ENCODE assay signal across 9 cellular contexts in the genomic region with DNA sequence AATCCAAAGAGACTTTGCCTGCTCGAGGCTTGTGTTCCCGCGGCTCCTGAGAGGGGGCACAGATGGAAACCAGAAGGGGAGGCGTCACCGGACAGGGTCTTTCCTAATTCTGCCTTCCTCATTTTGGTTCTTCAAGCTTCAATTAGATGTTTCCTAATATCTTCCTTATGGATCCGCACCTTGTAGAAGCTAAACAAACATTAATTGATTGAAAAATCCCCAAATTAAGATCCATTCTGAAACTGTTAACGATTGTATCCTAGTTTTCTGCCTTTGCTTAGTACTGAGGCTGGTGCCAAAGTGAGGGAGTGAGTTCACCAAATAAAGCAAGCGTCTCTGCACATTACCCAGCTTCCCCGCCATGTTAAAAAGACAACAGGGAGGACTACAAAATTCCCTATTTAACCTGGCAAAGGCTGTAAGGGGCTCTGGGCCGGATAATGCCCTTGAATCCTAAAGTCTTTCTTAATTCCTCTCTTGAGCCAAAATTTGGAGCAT.
DNase-seq lines count a peak whose midpoint lies in the region; ATAC-seq and TF ChIP-seq lines count a peak whose summit lies in the region.
"Had no signal": no experiment of that assay in that cellular context is flagged by ENCODE, and none has a peak within 500 bp of the region (broad histone marks: within the 10 kb centered on the region; RNA-seq: fewer than 3 reads in every experiment).

No MANE protein-coding gene starts in this region.

- no peak overlapping the region for H3K4ac ChIP-seq in mesenchymal stem cell (ENCODE audit: low read depth in 1 of 2, low read length in 2 of 2)

- peaks cover 53% of the 10 kb centered on the region for H3K27me3 Mint-ChIP-seq in activated naive CD8-positive, alpha-beta T cell treated with anti-CD3 and anti-CD28 coated beads, Interleukin-2, amount 10 ng/mL, durations not matched to agents 7 days and 5 days

- no peak overlapping the region for H4K8ac ChIP-seq in mesenchymal stem cell (ENCODE audit: low read length)

- H3K27ac ChIP-seq in AG04450 (ENCODE audit: low read depth, low read length) (no peak overlapping the region), HCT116 (ENCODE audit: low read depth, low read length) (peak overlapping the region; percentile 6; the same call in 1 of the 2 replicates), mesenchymal stem cell (ENCODE audit: low read length, poor library complexity, severe bottlenecking) (no peak overlapping the region)
- no peak overlapping the region for H3K27ac ChIP-seq in effector memory CD4-positive, alpha-beta T cell (ENCODE audit: insufficient read depth, low read length, poor library complexity, severe bottlenecking)

- H3K9me2 ChIP-seq in HCT116 (ENCODE audit: insufficient read depth): no peaks in the 10 kb centered on the region

- WGBS in mesenchymal stem cell: 10% methylated on average over 10 of the region's 10 CpGs
- WGBS in lower leg skin, 2 donors: 5 to 7% methylated on average over 10 of the region's 10 CpGs

- RAD21 ChIA-PET in HCT116 (lab: Charles Lee; ENCODE audit: low non-redundant PET in 1 of 2, low total read pairs in 2 of 2, uncharacterized antibody in 2 of 2, unreplicated experiment in 2 of 2): no interaction called here

- H2AK5ac ChIP-seq in mesenchymal stem cell (ENCODE audit: low read length, severe bottlenecking): no peak overlapping the region

- H2BK12ac ChIP-seq in mesenchymal stem cell (ENCODE audit: low read length in 2 of 2): no peak overlapping the region

- ATAC-seq in HCT116: 0 out of 2 replicates have a peak, but pooled peaks have one; percentile 6
- no peak for ATAC-seq in activated naive CD8-positive, alpha-beta T cell treated with anti-CD3 and anti-CD28 coated beads, Interleukin-2, amount 10 ng/mL, durations not matched to agents 7 days and 5 days (ENCODE audit: low read depth)
- ATAC-seq in GM18502 (IDR thresholded peaks at IDR 0.05; ENCODE audit: poor library complexity, unreplicated experiment): no peak

- no peak overlapping the region for H3K14ac ChIP-seq in mesenchymal stem cell (ENCODE audit: low read length in 2 of 2)

- H3K27me3 ChIP-seq in AG04450 (ENCODE audit: control insufficient read depth, insufficient read depth, low read length) (no peaks in the 10 kb centered on the region), HCT116 (ENCODE audit: insufficient read depth, low read length) (no peaks in the 10 kb centered on the region), mesenchymal stem cell (ENCODE audit: control insufficient read depth in 1 of 2, insufficient read depth in 1 of 2, low read length in 2 of 2) (peaks cover 0 to 11% of the 10 kb centered on the region in 2 experiments)
- peaks cover 18% of the 10 kb centered on the region for H3K27me3 ChIP-seq in effector memory CD4-positive, alpha-beta T cell (replicated peaks; ENCODE audit: control insufficient read depth, insufficient read depth, low read length, poor library complexity, severe bottlenecking)

- H2AFZ ChIP-seq in HCT116 (ENCODE audit: low read depth, low read length, poor library complexity, severe bottlenecking): peak overlapping the region; percentile 98
- no peak overlapping the region for H2AFZ ChIP-seq in mesenchymal stem cell (ENCODE audit: low read depth, low read length)

- peaks cover 1% of the 10 kb centered on the region for H3K9me3 Mint-ChIP-seq in activated naive CD8-positive, alpha-beta T cell treated with anti-CD3 and anti-CD28 coated beads, Interleukin-2, amount 10 ng/mL, durations not matched to agents 7 days and 5 days
- H3K9me3 Mint-ChIP-seq: dendritic cell treated with granulocyte-macrophage colony-stimulating factor and Interleukin-4, amounts not matched to agents 40 ng/mL and 50 ng/mL, for 4 days had no signal

- BruUV-seq in HCT116 (replicated peaks; lab: Mats Ljungman, UMichigan): no TSS peak

- CTCF ChIA-PET in AG04450 (lab: Charles Lee) (interaction anchor here (0.6 to 1.6 kb wide), 3 partner anchors 28 to 367 kb away, joined by 3 to 8 read pairs (median 5); no protein-coding TSS in a partner anchor), HCT116 (lab: Charles Lee) (interaction anchor here (1.0 kb wide), 1 partner anchor 42 kb away, joined by 4 read pairs; no protein-coding TSS in a partner anchor)

- H3K36me3 ChIP-seq in HCT116 (ENCODE audit: control insufficient read depth in 1 of 2, insufficient read depth in 2 of 2, low read length in 2 of 2) (no peaks in the 10 kb centered on the region), mesenchymal stem cell (ENCODE audit: control insufficient read depth in 1 of 2, insufficient read depth in 2 of 2, low read depth in 1 of 2, low read length in 2 of 2) (no peaks in the 10 kb centered on the region)
- no peaks in the 10 kb centered on the region for H3K36me3 ChIP-seq in effector memory CD4-positive, alpha-beta T cell (ENCODE audit: control insufficient read depth, insufficient read depth, low read length)

- H4K20me1 ChIP-seq in HCT116 (ENCODE audit: insufficient read depth): no peaks in the 10 kb centered on the region

- intact Hi-C loops in HCT116 (cut with micrococcal nuclease): loop anchor here (2.0 kb wide), 1 partner anchor 42 kb away; no protein-coding TSS in a partner anchor
- intact Hi-C loops in lower leg skin (cut with DNase I; ENCODE audit: low total_unique reads): no loop called here

- H3K18ac ChIP-seq in mesenchymal stem cell (ENCODE audit: low read depth in 1 of 2, low read length in 2 of 2): no peak overlapping the region

- peak overlapping the region; percentile 92 for H3K4me3 Mint-ChIP-seq in activated naive CD8-positive, alpha-beta T cell treated with anti-CD3 and anti-CD28 coated beads, Interleukin-2, amount 10 ng/mL, durations not matched to agents 7 days and 5 days
- H3K4me3 Mint-ChIP-seq: dendritic cell treated with granulocyte-macrophage colony-stimulating factor and Interleukin-4, amounts not matched to agents 40 ng/mL and 50 ng/mL, for 4 days had no signal

- POLR2A ChIA-PET in AG04450 (lab: Yijun Ruan, JAX) (no interaction called here), HCT116 (lab: Charles Lee) (interaction anchor here (1.7 kb wide), 1 partner anchor 840 kb away, joined by 3 read pairs; no protein-coding TSS in a partner anchor)
- POLR2A ChIA-PET in activated naive CD8-positive, alpha-beta T cell treated with anti-CD3 and anti-CD28 coated beads, Interleukin-2, amount 10 ng/mL, durations not matched to agents 7 days and 5 days (lab: Charles Lee): no interaction called here

- TF ChIP-seq RAD21 in HCT116 (IDR thresholded peaks at IDR 0.05; ENCODE audit: low read depth): no peak

- no peaks in the 10 kb centered on the region for H3K36me3 Mint-ChIP-seq in activated naive CD8-positive, alpha-beta T cell treated with anti-CD3 and anti-CD28 coated beads, Interleukin-2, amount 10 ng/mL, durations not matched to agents 7 days and 5 days

- DNase-seq in AG04450 (ENCODE audit: low read depth, low spot score) (no peak), HCT116 (ENCODE audit: low read depth, low spot score) (no peak), mesenchymal stem cell (no peak), NCI-H510A (lab: John Stamatoyannopoulos, UW) (no peak), lower leg skin (ENCODE audit: low spot score in 2 of 2) (no peak)
- no peak for DNase-seq in activated naive CD8-positive, alpha-beta T cell treated with anti-CD3 and anti-CD28 coated beads, Interleukin-2, amount 10 ng/mL, durations not matched to agents 7 days and 5 days
- DNase-seq in effector memory CD4-positive, alpha-beta T cell: no peak

- peak overlapping the region; percentile 54 for H3K9ac ChIP-seq in HCT116 (ENCODE audit: low read length)
- H3K9ac ChIP-seq in mesenchymal stem cell (ENCODE audit: low read length): peak overlapping the region; percentile 82

- H3K4me3 ChIP-seq in AG04450 (ENCODE audit: low read depth, low read length): peak overlapping the region; percentile 75
- H3K4me3 ChIP-seq in HCT116 (replicated peaks in 1 of 2; ENCODE audit: low read depth in 1 of 2, low read length in 2 of 2): peak overlapping the region; percentile 48 to 74
- H3K4me3 ChIP-seq in mesenchymal stem cell (ENCODE audit: insufficient read depth in 1 of 2, low read depth in 1 of 2, low read length in 2 of 2): peak overlapping the region; percentile 43 to 89
- H3K4me3 ChIP-seq in lower leg skin (ENCODE audit: low read depth, poor library complexity, severe bottlenecking): no peak overlapping the region
- no peak overlapping the region for H3K4me3 ChIP-seq in effector memory CD4-positive, alpha-beta T cell (ENCODE audit: insufficient read depth, low read depth, low read length, poor library complexity, severe bottlenecking)

- H3K79me2 ChIP-seq in HCT116 (ENCODE audit: insufficient read depth, low read length): no peaks in the 10 kb centered on the region

- no peak overlapping the region for H3K27ac Mint-ChIP-seq in activated naive CD8-positive, alpha-beta T cell treated with anti-CD3 and anti-CD28 coated beads, Interleukin-2, amount 10 ng/mL, durations not matched to agents 7 days and 5 days
- H3K27ac Mint-ChIP-seq: dendritic cell treated with granulocyte-macrophage colony-stimulating factor and Interleukin-4, amounts not matched to agents 40 ng/mL and 50 ng/mL, for 4 days had no signal

- TF ChIP-seq POLR2A in HCT116 (IDR thresholded peaks at IDR 0.05; ENCODE audit: borderline replicate concordance, extremely low read depth, insufficient read depth, insufficient read length): no peak
- TF ChIP-seq POLR2A in lower leg skin (IDR thresholded peaks at IDR 0.05): no peak

- no peak overlapping the region for H4K91ac ChIP-seq in mesenchymal stem cell (ENCODE audit: low read length)

- H3K4me2 ChIP-seq in HCT116 (ENCODE audit: low read length): peak overlapping the region; percentile 94
- H3K4me2 ChIP-seq in mesenchymal stem cell (ENCODE audit: low read length, poor library complexity, severe bottlenecking): peak overlapping the region; percentile 70

- H2BK120ac ChIP-seq in mesenchymal stem cell (ENCODE audit: low read depth, low read length): no peak overlapping the region

- no peak overlapping the region for H2BK5ac ChIP-seq in mesenchymal stem cell (ENCODE audit: low read depth, low read length, poor library complexity, severe bottlenecking)

- peaks cover 12% of the 10 kb centered on the region for H3K4me1 Mint-ChIP-seq in activated naive CD8-positive, alpha-beta T cell treated with anti-CD3 and anti-CD28 coated beads, Interleukin-2, amount 10 ng/mL, durations not matched to agents 7 days and 5 days

- TF ChIP-seq CTCF in AG04450 (IDR thresholded peaks at IDR 0.05; ENCODE audit: low read depth, low read length) (no peak), HCT116 (IDR thresholded peaks at IDR 0.05 in 2 of 3, conservative IDR thresholded peaks at IDR 0.05 in 1 of 3; ENCODE audit: borderline replicate concordance in 1 of 3, insufficient read depth in 1 of 3, low read depth in 2 of 3, low read length in 2 of 3) (no peak), lower leg skin (IDR thresholded peaks at IDR 0.05) (no peak)

- no peaks in the 10 kb centered on the region for H3K9me3 ChIP-seq in AG04450 (ENCODE audit: control insufficient read depth, insufficient read depth, low read length)
- no peaks in the 10 kb centered on the region for H3K9me3 ChIP-seq in HCT116 (ENCODE audit: control insufficient read depth in 1 of 2, insufficient read depth in 1 of 2, low read depth in 1 of 2, low read length in 2 of 2)
- no peaks in the 10 kb centered on the region for H3K9me3 ChIP-seq in mesenchymal stem cell (ENCODE audit: control insufficient read depth, low read length)
- no peaks in the 10 kb centered on the region for H3K9me3 ChIP-seq in effector memory CD4-positive, alpha-beta T cell (ENCODE audit: control insufficient read depth, low read length)

- H2BK15ac ChIP-seq in mesenchymal stem cell (ENCODE audit: low read depth, poor library complexity, severe bottlenecking): no peak overlapping the region

- no peaks in the 10 kb centered on the region for H3K79me1 ChIP-seq in mesenchymal stem cell (replicated peaks; ENCODE audit: low read length, poor library complexity, severe bottlenecking)

- H3K4me1 ChIP-seq in HCT116 (ENCODE audit: control insufficient read depth in 1 of 2, insufficient read depth in 2 of 2, low read length in 2 of 2) (peaks cover 7 to 18% of the 10 kb centered on the region in 2 experiments; a peak in 3 of 4 replicates), mesenchymal stem cell (ENCODE audit: control insufficient read depth, insufficient read depth, low read depth, low read length) (no peaks in the 10 kb centered on the region)
- no peaks in the 10 kb centered on the region for H3K4me1 ChIP-seq in effector memory CD4-positive, alpha-beta T cell (ENCODE audit: control insufficient read depth, insufficient read depth, low read length, poor library complexity, severe bottlenecking)

- H3K23ac ChIP-seq in mesenchymal stem cell (ENCODE audit: low read length in 2 of 2): no peak overlapping the region

Comparison
In these comparisons a context has a peak if more than half of its experiments do, and no peak if none do; other contexts are left out.
1. H3K4me3 ChIP-seq: peak in AG04450 (single experiment), HCT116 (2 of 2) and mesenchymal stem cell (2 of 2); none in lower leg skin (single experiment) and effector memory CD4-positive, alpha-beta T cell (single experiment).